9 cellular contexts compared by ENCODE assay signal in genomic region chr12:32134144-32134888, GRCh38. TPM values are rescaled to one million over a fixed set of nuclear protein-coding genes. Genes with fewer than 3 reads are reported as not detected.
DNase-seq lines count a peak whose midpoint lies in the region; ATAC-seq, FAIRE-seq and TF ChIP-seq lines count a peak whose summit lies in the region.
"Had no signal": no experiment of that assay in that cellular context is flagged by ENCODE, and none has a peak within 500 bp of the region (broad histone marks: within the 10 kb centered on the region; RNA-seq: fewer than 3 reads in every experiment).

No MANE protein-coding gene starts in this region.

- no peaks in the 10 kb centered on the region for H3K9me3 Mint-ChIP-seq in stimulated activated naive CD8-positive, alpha-beta T cell treated with anti-CD3 and anti-CD28 coated beads, Interleukin-15, amount 100 ng/mL, for 72 hours

- BruUV-seq in HepG2 (replicated peaks; lab: Mats Ljungman, UMichigan), result no TSS peak

- peak overlapping the region; percentile 40 to 48 for H3K4me3 Mint-ChIP-seq in stimulated activated naive CD8-positive, alpha-beta T cell treated with anti-CD3 and anti-CD28 coated beads, Interleukin-15, amount 100 ng/mL, for 72 hours

- H3K9ac ChIP-seq in HepG2 (ENCODE audit: insufficient read depth, low read depth, low read length), result no peak overlapping the region
- H3K9ac ChIP-seq: BLaER1 treated with 17β-estradiol and CSF1 and Interleukin-3, amounts not matched to agents 10 nM and 100 nM had no signal

- peak overlapping the region; percentile 55 to 82 for H3K27ac Mint-ChIP-seq in stimulated activated naive CD8-positive, alpha-beta T cell treated with anti-CD3 and anti-CD28 coated beads, Interleukin-15, amount 100 ng/mL, for 72 hours

- TF ChIP-seq EP300 in HepG2 (IDR thresholded peaks at IDR 0.05; ENCODE audit: low read depth in 2 of 2, low read length in 2 of 2), result no peak
- TF ChIP-seq EP300 in HepG2 (CRISPR knock-in tag; IDR thresholded peaks at IDR 0.05; ENCODE audit: borderline replicate concordance), result no peak
- no peak for TF ChIP-seq EP300 in suprapubic skin (IDR thresholded peaks at IDR 0.05)

- H3K4me1 Mint-ChIP-seq in stimulated activated naive CD8-positive, alpha-beta T cell treated with anti-CD3 and anti-CD28 coated beads, Interleukin-15, amount 100 ng/mL, for 72 hours, result peaks cover 28% of the 10 kb centered on the region

- FAIRE-seq in HepG2 (lab: Jason Lieb, UNC), result no peak

- H3K36me3 ChIP-seq in HepG2 (replicated peaks in 1 of 2; ENCODE audit: control insufficient read depth in 1 of 2, insufficient read depth in 2 of 2, low read length in 2 of 2) (no peaks in the 10 kb centered on the region), right lobe of liver (no peaks in the 10 kb centered on the region), suprapubic skin (no peaks in the 10 kb centered on the region), prostate gland (no peaks in the 10 kb centered on the region)

- no peak for TF ChIP-seq RAD21 in HepG2 (CRISPR knock-in tag; IDR thresholded peaks at IDR 0.05)

- intact Hi-C loops in HepG2 (cut with micrococcal nuclease; ENCODE audit: unreplicated experiment), result no loop called here
- intact Hi-C loops in right lobe of liver (cut with DNase I), result no loop called here
- intact Hi-C loops in prostate gland (cut with DNase I), result no loop called here

- CTCF ChIA-PET in HepG2 (lab: Yijun Ruan, JAX; ENCODE audit: low intra/inter-chr PET ratio, low total read pairs), result no interaction called here

- ATAC-seq in HepG2 (0 out of 3 replicates have a peak, but pooled peaks have one; percentile 13), right lobe of liver (no peak), HG03196 (IDR thresholded peaks at IDR 0.05; ENCODE audit: unreplicated experiment) (peak; percentile 69)
- ATAC-seq in stimulated activated naive CD8-positive, alpha-beta T cell treated with anti-CD3 and anti-CD28 coated beads, Interleukin-15, amount 100 ng/mL, for 72 hours, result peak; percentile 97

- TF ChIP-seq CTCF in HepG2 (CRISPR knock-in tag; IDR thresholded peaks at IDR 0.05) (no peak), right lobe of liver (IDR thresholded peaks at IDR 0.05) (no peak), fibroblast of the aortic adventitia (IDR thresholded peaks at IDR 0.05; ENCODE audit: insufficient read depth, low read length) (peak; percentile 14), suprapubic skin (IDR thresholded peaks at IDR 0.05) (no peak), prostate gland (IDR thresholded peaks at IDR 0.05) (no peak)

- H3K79me2 ChIP-seq in HepG2 (ENCODE audit: insufficient read depth, low read length), result no peaks in the 10 kb centered on the region

- 0 out of 2 replicates have a peak overlapping the region, but pooled peaks have one; percentile 9 for H3K4me2 ChIP-seq in HepG2 (ENCODE audit: low read depth, low read length)

- TF ChIP-seq POLR2A in HepG2 (IDR thresholded peaks at IDR 0.05; ENCODE audit: insufficient read depth in 1 of 2, low read depth in 2 of 2, low read length in 2 of 2) (no peak), right lobe of liver (IDR thresholded peaks at IDR 0.05) (no peak), suprapubic skin (IDR thresholded peaks at IDR 0.05) (no peak), prostate gland (IDR thresholded peaks at IDR 0.05) (no peak)

- H3K9me3 ChIP-seq in HepG2 (ENCODE audit: low read length), result no peaks in the 10 kb centered on the region
- H3K9me3 ChIP-seq in right lobe of liver, result no peaks in the 10 kb centered on the region
- no peaks in the 10 kb centered on the region for H3K9me3 ChIP-seq in suprapubic skin
- H3K9me3 ChIP-seq in prostate gland, result no peaks in the 10 kb centered on the region
- H3K9me3 ChIP-seq: BLaER1 treated with 17β-estradiol and CSF1 and Interleukin-3, amounts not matched to agents 10 nM and 100 nM had no signal

- H3K4me3 ChIP-seq in HepG2 (replicated peaks in 1 of 3; ENCODE audit: insufficient read depth in 1 of 3, low read depth in 2 of 3, low read length in 3 of 3), result no peak overlapping the region
- H3K4me3 ChIP-seq in right lobe of liver, result no peak overlapping the region
- no peak overlapping the region for H3K4me3 ChIP-seq in fibroblast of the aortic adventitia (ENCODE audit: low read depth, low read length)
- H3K4me3 ChIP-seq in suprapubic skin, result no peak overlapping the region
- no peak overlapping the region for H3K4me3 ChIP-seq in prostate gland
- H3K4me3 ChIP-seq: BLaER1 treated with 17β-estradiol and CSF1 and Interleukin-3, amounts not matched to agents 10 nM and 100 nM had no signal

- in situ Hi-C loops in HepG2 (cut with HindIII; ENCODE audit: extremely low pct_ligation_motif_present, low pct_unique_long_range_greater_than_20kb), result no loop called here

- peaks cover 8% of the 10 kb centered on the region for H3K27me3 Mint-ChIP-seq in stimulated activated naive CD8-positive, alpha-beta T cell treated with anti-CD3 and anti-CD28 coated beads, Interleukin-15, amount 100 ng/mL, for 72 hours

- H3K4me1 ChIP-seq in HepG2 (ENCODE audit: insufficient read depth, low read length) (peaks cover 53% of the 10 kb centered on the region), right lobe of liver (no peaks in the 10 kb centered on the region), suprapubic skin (peaks cover 5% of the 10 kb centered on the region), prostate gland (replicated peaks) (no peaks in the 10 kb centered on the region)

- H3K27ac ChIP-seq in HepG2 (ENCODE audit: extremely low read length, insufficient read depth, low read length) (no peak overlapping the region), right lobe of liver (no peak overlapping the region), suprapubic skin (no peak overlapping the region), prostate gland (no peak overlapping the region)

- H2AFZ ChIP-seq in HepG2 (ENCODE audit: low read length), result no peak overlapping the region

- H3K27me3 ChIP-seq in HepG2 (ENCODE audit: control insufficient read depth in 1 of 2, insufficient read depth in 2 of 2, low read length in 2 of 2) (no peaks in the 10 kb centered on the region), right lobe of liver (no peaks in the 10 kb centered on the region), suprapubic skin (no peaks in the 10 kb centered on the region), prostate gland (replicated peaks; ENCODE audit: insufficient read depth) (no peaks in the 10 kb centered on the region)
- H3K27me3 ChIP-seq: BLaER1 treated with 17β-estradiol and CSF1 and Interleukin-3, amounts not matched to agents 10 nM and 100 nM had no signal

- DNase-seq in HepG2 (ENCODE audit: low spot score) (no peak), right lobe of liver (no peak), fibroblast of the aortic adventitia (ENCODE audit: low read depth) (peak; percentile 72), suprapubic skin (ENCODE audit: low spot score in 2 of 2) (no peak), prostate gland (ENCODE audit: low spot score) (no peak)
- peak; percentile 11 for DNase-seq in activated CD4-positive, alpha-beta T cell treated with anti-CD3 and anti-CD28 coated beads, Interleukin-2, amount 50 U/mL, for 1 hour
- peak; percentile 66 to 84 for DNase-seq in stimulated activated naive CD8-positive, alpha-beta T cell treated with anti-CD3 and anti-CD28 coated beads, Interleukin-15, amount 100 ng/mL, for 72 hours

- POLR2A ChIA-PET in HepG2 (lab: Yijun Ruan, JAX), result no interaction called here

- H4K20me1 ChIP-seq in HepG2 (ENCODE audit: insufficient read depth, low read length), result no peaks in the 10 kb centered on the region

- 57% methylated on average over 8 of the region's 8 CpGs for WGBS in HepG2 (ENCODE audit: low lambda C conversion rate)
- WGBS in right lobe of liver (ENCODE audit: insufficient coverage, low coverage, low lambda C conversion rate, missing lambda C conversion rate), result 48% methylated on average over 7 of the region's 8 CpGs
- WGBS in suprapubic skin, result 57% methylated on average over 8 of the region's 8 CpGs
- 57% methylated on average over 8 of the region's 8 CpGs for WGBS in prostate gland

RNA-seq across cellular contexts. Expression of gene BICD1, which starts 27.7 kb away (rescaled TPM):
- 4.8 and 5.2 TPM in 2 replicates for total RNA-seq in HepG2 (2016; rRNA removed; fragmentation: Illumina TruSeq; extraction: Trizol)
- total RNA-seq in HepG2 (2016; cell fraction: cytosol; rRNA removed; fragmentation: Illumina TruSeq; extraction: Trizol; ENCODE audit: low read depth), result 2.9 and 3.2 TPM in 2 replicates
- 3.7 and 5.0 TPM in 2 replicates for total RNA-seq in HepG2 (2016; cell fraction: insoluble cytoplasmic fraction; rRNA removed; fragmentation: Illumina TruSeq; extraction: Trizol)
- total RNA-seq in HepG2 (2016; cell fraction: membrane; rRNA removed; fragmentation: Illumina TruSeq; extraction: Trizol), result 4.3 and 5.1 TPM in 2 replicates
- total RNA-seq in HepG2 (2016; cell fraction: nucleus; rRNA removed; fragmentation: Illumina TruSeq; extraction: Trizol), result 11.2 and 11.5 TPM in 2 replicates
- 4.5 and 4.7 TPM in 2 replicates for polyA plus RNA-seq in HepG2 (2011; rRNA removed)
- polyA plus RNA-seq in HepG2 (2011; cell fraction: cytosol; rRNA removed), result 1.5 and 2.1 TPM in 2 replicates
- 8.0 and 8.8 TPM in 2 replicates for polyA plus RNA-seq in HepG2 (2011; cell fraction: nucleus; rRNA removed)
- polyA plus RNA-seq in HepG2 (2012), result 4.7 and 5.0 TPM in 2 replicates
- 1.6 and 1.7 TPM in 2 replicates for polyA plus RNA-seq in HepG2 (2016; cell fraction: cytosol; fragmentation: Illumina TruSeq; extraction: Trizol; ENCODE audit: low read depth)
- 8.0 and 8.4 TPM in 2 replicates for polyA plus RNA-seq in HepG2 (2016; cell fraction: insoluble cytoplasmic fraction; fragmentation: Illumina TruSeq; extraction: Trizol; ENCODE audit: low read depth)
- polyA plus RNA-seq in HepG2 (2016; cell fraction: membrane; fragmentation: Illumina TruSeq; extraction: Trizol; ENCODE audit: low read depth), result 4.5 and 4.7 TPM in 2 replicates
- polyA plus RNA-seq in HepG2 (2016; cell fraction: nucleus; fragmentation: Illumina TruSeq; extraction: Trizol; ENCODE audit: insufficient read depth, low read depth), result 9.3 and 10.0 TPM in 2 replicates
- polyA minus RNA-seq in HepG2 (2011; rRNA and poly(A)+ RNA removed; ENCODE audit: low replicate concordance), result 11.8 and 42.9 TPM in 2 replicates
- 2.5 and 3.4 TPM in 2 replicates for polyA minus RNA-seq in HepG2 (2011; cell fraction: cytosol; rRNA and poly(A)+ RNA removed)
- polyA minus RNA-seq in HepG2 (2011; cell fraction: nucleus; rRNA and poly(A)+ RNA removed), result 24.3 and 27.0 TPM in 2 replicates
- total RNA-seq in right lobe of liver, result 1 to 10 TPM; 1.0 to 4.9 (median 2.1) TPM
- total RNA-seq in fibroblast of the aortic adventitia (ENCODE audit: low replicate concordance), result 7.7 and 17.9 TPM in 2 replicates
- 1 to 10 TPM; 1.5 to 5.4 (median 2.5) TPM for total RNA-seq in suprapubic skin
- 10 to 100 TPM in 1 of 2 donors, 1 to 10 TPM in 1; 8.6 to 26.2 TPM for total RNA-seq in prostate gland

Comparison
In these comparisons a context has a peak if more than half of its experiments do, and no peak if none do; other contexts are left out.
1. ATAC-seq: peak in HepG2 (single experiment), HG03196 (single experiment) and stimulated activated naive CD8-positive, alpha-beta T cell treated with anti-CD3 and anti-CD28 coated beads, Interleukin-15, amount 100 ng/mL, for 72 hours (single experiment); none in right lobe of liver (0 of 4).
2. DNase-seq: peak in activated CD4-positive, alpha-beta T cell treated with anti-CD3 and anti-CD28 coated beads, Interleukin-2, amount 50 U/mL, for 1 hour (single experiment), fibroblast of the aortic adventitia (single experiment) and stimulated activated naive CD8-positive, alpha-beta T cell treated with anti-CD3 and anti-CD28 coated beads, Interleukin-15, amount 100 ng/mL, for 72 hours (2 of 2); none in HepG2 (single experiment), right lobe of liver (0 of 3), suprapubic skin (0 of 2) and prostate gland (single experiment).